18 cellular contexts compared by ENCODE assay signal in genomic region chr1:150777544-150777943, GRCh38. TPM values are rescaled to one million over a fixed set of nuclear protein-coding genes. Genes with fewer than 3 reads are reported as not detected.
"Had no signal": no experiment of that assay in that cellular context is flagged by ENCODE, and none has a peak within 500 bp of the region (broad histone marks: within the 10 kb centered on the region; RNA-seq: fewer than 3 reads in every experiment).

No MANE protein-coding gene starts in this region.

- H3K27ac ChIP-seq: foreskin keratinocyte, thyroid gland, uterus had no signal

- ATAC-seq: effector memory CD8-positive, alpha-beta T cell; foreskin keratinocyte; natural killer cell; stimulated activated effector memory CD8-positive, alpha-beta T cell treated with anti-CD3 and anti-CD28 coated beads, Interleukin-12 subunit alpha, Interleukin-12 subunit beta, amount 100 ng/mL, for 72 hours had no signal

- H3K4me1 ChIP-seq: thyroid gland, uterus had no signal

- H3K36me3 ChIP-seq: thyroid gland, uterus had no signal

- H3K4me3 ChIP-seq: thyroid gland, uterus had no signal

- H3K9me3 ChIP-seq: thyroid gland, uterus had no signal

- DNase-seq: activated CD4-positive, alpha-beta T cell treated with anti-CD3 and anti-CD28 coated beads, Interleukin-2, amount 10 ng/mL, durations not matched to agents 24 days and 14 days; activated CD4-positive, CD25-positive, alpha-beta regulatory T cell; activated CD8-positive, alpha-beta memory T cell treated with anti-CD3 and anti-CD28 coated beads for 24 hours; activated naive CD4-positive, alpha-beta T cell treated with Interleukin-2 at 50 U/mL for 16 hours; aorta; effector memory CD8-positive, alpha-beta T cell; foreskin keratinocyte; glutamatergic neuron; kidney glomerular epithelial cell; mesendoderm; natural killer cell; nucleus accumbens; posterior cingulate gyrus; retina; thyroid gland; uterus had no signal

- H3K27me3 ChIP-seq: foreskin keratinocyte, thyroid gland, uterus had no signal

RNA-seq across cellular contexts. Expression of gene HORMAD1, which starts 56.8 kb away (rescaled TPM):
- total RNA-seq: activated CD4-positive, alpha-beta T cell treated with anti-CD3 and anti-CD28 coated beads, Interleukin-2, amount 10 ng/mL, durations not matched to agents 24 days and 14 days; cerebellum; foreskin keratinocyte had no signal
- polyA plus RNA-seq: aorta, foreskin keratinocyte had no signal
